ENCODE assay signal across 7 cellular contexts in genomic region chr6:76448109-76448508, GRCh38.
"Had no signal": no experiment of that assay in that cellular context is flagged by ENCODE, and none has a peak within 500 bp of the region (broad histone marks: within the 10 kb centered on the region; RNA-seq: fewer than 3 reads in every experiment).

No MANE protein-coding gene starts in this region.

- H3K9me3 ChIP-seq: HAP-1 had no signal

- FAIRE-seq: H54, HepG2 had no signal

- H3K4me1 ChIP-seq: HAP-1 had no signal

- H3K36me3 ChIP-seq: HAP-1 had no signal

- H3K27ac ChIP-seq: HL-60 had no signal

- DNase-seq: GOT3, HFFc6, KG1 had no signal

- H3K4me3 ChIP-seq: HAP-1 had no signal
